In genomic region chr5:169634606-169635005, GRCh38 we compare ENCODE assay signal across 38 cellular contexts. TPM values are rescaled to one million over a fixed set of nuclear protein-coding genes. Genes with fewer than 3 reads are reported as not detected.
"Had no signal": no experiment of that assay in that cellular context is flagged by ENCODE, and none has a peak within 500 bp of the region (broad histone marks: within the 10 kb centered on the region; RNA-seq: fewer than 3 reads in every experiment).

No MANE protein-coding gene starts in this region.

- ATAC-seq: activated naive CD4-positive, alpha-beta T cell treated with anti-CD3 and anti-CD28 coated beads, Interleukin-2, amount 50 U/mL, for 72 hours; activated naive CD8-positive, alpha-beta T cell treated with anti-CD3 and anti-CD28 coated beads, Interleukin-2, amount 50 U/mL, for 24 hours; activated T-cell treated with anti-CD3 and anti-CD28 coated beads, Interleukin-2, amount 50 U/mL, for 4 hours; activated T-cell treated with anti-CD3 and anti-CD28 coated beads, Interleukin-2, amount 50 U/mL, for 72 hours; activated T-helper 17 cell treated with anti-CD3 and anti-CD28 coated beads, Interleukin-2, amount 50 U/mL, for 72 hours; body of pancreas had no signal

- H3K9me3 Mint-ChIP-seq: activated naive CD4-positive, alpha-beta T cell treated with anti-CD3 and anti-CD28 coated beads, Interleukin-2, amount 50 U/mL, for 24 hours; activated T-helper 17 cell treated with anti-CD3 and anti-CD28 coated beads, Interleukin-2, amount 50 U/mL, for 72 hours; central memory CD8-positive, alpha-beta T cell had no signal

- H3K9me3 ChIP-seq: adrenal gland, ascending aorta, body of pancreas had no signal

- H3K27ac Mint-ChIP-seq: activated naive CD4-positive, alpha-beta T cell treated with anti-CD3 and anti-CD28 coated beads for 36 hours; activated naive CD4-positive, alpha-beta T cell treated with anti-CD3 and anti-CD28 coated beads, Interleukin-2, amount 10 ng/mL, durations not matched to agents 7 days and 5 days; activated naive CD4-positive, alpha-beta T cell treated with anti-CD3 and anti-CD28 coated beads, Interleukin-2, amount 50 U/mL, for 24 hours; activated naive CD4-positive, alpha-beta T cell treated with anti-CD3 and anti-CD28 coated beads, Interleukin-2, amount 50 U/mL, for 72 hours; activated naive CD8-positive, alpha-beta T cell; activated naive CD8-positive, alpha-beta T cell treated with anti-CD3 and anti-CD28 coated beads for 36 hours; activated naive CD8-positive, alpha-beta T cell treated with anti-CD3 and anti-CD28 coated beads, Interleukin-2, amount 10 ng/mL, durations not matched to agents 7 days and 5 days; activated naive CD8-positive, alpha-beta T cell treated with anti-CD3 and anti-CD28 coated beads, Interleukin-2, amount 50 U/mL, for 24 hours; activated T-cell treated with anti-CD3 and anti-CD28 coated beads, Interleukin-2, amount 50 U/mL, for 24 hours; activated T-cell treated with anti-CD3 and anti-CD28 coated beads, Interleukin-2, amount 50 U/mL, for 72 hours; activated T-helper 1 cell treated with anti-CD3 and anti-CD28 coated beads, Interleukin-12 subunit alpha, Interleukin-12 subunit beta, Interleukin-2, Interleukin-4 antibody, amounts not matched to agents 30 ng/mL and 10 ng/mL and 1 ng/mL, durations not matched to agents 14 hours and 24 hours and 36 hours; activated T-helper 17 cell treated with anti-CD3 and anti-CD28 coated beads, Interleukin-2, amount 50 U/mL, for 72 hours; activated T-helper 2 cell treated with anti-CD3 and anti-CD28 coated beads, Interferon-gamma antibody, Interleukin-2, Interleukin-4, amounts not matched to agents 10 μg/mL and 5 μg/mL and 100 μg/mL, durations not matched to agents 14 hours and 24 hours and 36 hours; brain had no signal

- H3K36me3 ChIP-seq: adrenal gland, ascending aorta, brain microvascular endothelial cell, breast epithelium, cardiac muscle cell had no signal

- H3K4me1 Mint-ChIP-seq: brain had no signal

- DNase-seq: activated effector memory CD4-positive, alpha-beta T cell treated with anti-CD3 and anti-CD28 coated beads, Interleukin-2, amount 50 U/mL, for 16 hours; activated effector memory CD4-positive, alpha-beta T cell treated with Interleukin-2 at 50 U/mL for 16 hours; activated gamma-delta T cell; activated gamma-delta T cell treated with Interleukin-2 at 50 U/mL for 16 hours; activated naive CD4-positive, alpha-beta T cell; activated naive CD4-positive, alpha-beta T cell treated with anti-CD3 and anti-CD28 coated beads for 36 hours; activated naive CD4-positive, alpha-beta T cell treated with anti-CD3 and anti-CD28 coated beads, Interleukin-2, amount 10 ng/mL, durations not matched to agents 7 days and 5 days; activated naive CD4-positive, alpha-beta T cell treated with anti-CD3 and anti-CD28 coated beads, Interleukin-2, amount 50 U/mL, for 16 hours; activated naive CD4-positive, alpha-beta T cell treated with Interleukin-2 at 50 U/mL for 16 hours; activated naive CD8-positive, alpha-beta T cell treated with anti-CD3 and anti-CD28 coated beads for 36 hours; activated naive CD8-positive, alpha-beta T cell treated with anti-CD3 and anti-CD28 coated beads, Interleukin-2, amount 10 ng/mL, durations not matched to agents 7 days and 5 days; activated naive CD8-positive, alpha-beta T cell treated with anti-CD3 and anti-CD28 coated beads, Interleukin-2, amount 50 U/mL, for 24 hours; activated T-cell treated with anti-CD3 and anti-CD28 coated beads, Interleukin-2, amount 50 U/mL, for 24 hours; activated T-cell treated with anti-CD3 and anti-CD28 coated beads, Interleukin-2, amount 50 U/mL, for 4 hours; activated T-cell treated with anti-CD3 and anti-CD28 coated beads, Interleukin-2, amount 50 U/mL, for 48 hours; activated T-cell treated with anti-CD3 and anti-CD28 coated beads, Interleukin-2, amount 50 U/mL, for 72 hours; adrenal gland; amniotic stem cell; amygdala; anterior cingulate cortex; aorta; body of pancreas; brain microvascular endothelial cell; caudate nucleus; central memory CD4-positive, alpha-beta T cell; cerebellar nuclear complex had no signal

- H3K27me3 Mint-ChIP-seq: activated naive CD4-positive, alpha-beta T cell treated with anti-CD3 and anti-CD28 coated beads, Interleukin-2, amount 10 ng/mL, durations not matched to agents 7 days and 5 days; activated naive CD4-positive, alpha-beta T cell treated with anti-CD3 and anti-CD28 coated beads, Interleukin-2, amount 50 U/mL, for 24 hours; activated naive CD8-positive, alpha-beta T cell; activated naive CD8-positive, alpha-beta T cell treated with anti-CD3 and anti-CD28 coated beads for 36 hours; activated naive CD8-positive, alpha-beta T cell treated with anti-CD3 and anti-CD28 coated beads, Interleukin-2, amount 50 U/mL, for 24 hours; central memory CD8-positive, alpha-beta T cell had no signal

- H3K4me3 Mint-ChIP-seq: activated naive CD4-positive, alpha-beta T cell treated with anti-CD3 and anti-CD28 coated beads for 36 hours; activated naive CD4-positive, alpha-beta T cell treated with anti-CD3 and anti-CD28 coated beads, Interleukin-2, amount 10 ng/mL, durations not matched to agents 7 days and 5 days; activated naive CD4-positive, alpha-beta T cell treated with anti-CD3 and anti-CD28 coated beads, Interleukin-2, amount 50 U/mL, for 24 hours; activated naive CD8-positive, alpha-beta T cell; activated naive CD8-positive, alpha-beta T cell treated with anti-CD3 and anti-CD28 coated beads for 36 hours; activated naive CD8-positive, alpha-beta T cell treated with anti-CD3 and anti-CD28 coated beads, Interleukin-2, amount 10 ng/mL, durations not matched to agents 7 days and 5 days; activated naive CD8-positive, alpha-beta T cell treated with anti-CD3 and anti-CD28 coated beads, Interleukin-2, amount 50 U/mL, for 24 hours; activated T-cell treated with anti-CD3 and anti-CD28 coated beads, Interleukin-2, amount 50 U/mL, for 24 hours; activated T-cell treated with anti-CD3 and anti-CD28 coated beads, Interleukin-2, amount 50 U/mL, for 4 hours; activated T-cell treated with anti-CD3 and anti-CD28 coated beads, Interleukin-2, amount 50 U/mL, for 72 hours; activated T-helper 1 cell treated with anti-CD3 and anti-CD28 coated beads, Interleukin-12 subunit alpha, Interleukin-12 subunit beta, Interleukin-2, Interleukin-4 antibody, amounts not matched to agents 30 ng/mL and 10 ng/mL and 1 ng/mL, durations not matched to agents 14 hours and 24 hours and 36 hours; activated T-helper 17 cell treated with anti-CD3 and anti-CD28 coated beads, Interleukin-2, amount 50 U/mL, for 72 hours; brain; central memory CD8-positive, alpha-beta T cell had no signal

- H3K27ac ChIP-seq: adrenal gland, ascending aorta, body of pancreas, brain microvascular endothelial cell, breast epithelium, cardiac muscle cell had no signal

- H3K4me3 ChIP-seq: adrenal gland, ascending aorta, body of pancreas, breast epithelium, cardiac muscle cell had no signal

- H3K27me3 ChIP-seq: brain microvascular endothelial cell had no signal

- H3K36me3 Mint-ChIP-seq: brain had no signal

- H3K4me1 ChIP-seq: ascending aorta, breast epithelium had no signal

RNA-seq across cellular contexts. Expression of gene DOCK2, which starts 2.5 kb away (rescaled TPM):
- total RNA-seq: bronchial epithelial cell had no signal
